ENCODE assay signal across 8 cellular contexts in the genomic region with DNA sequence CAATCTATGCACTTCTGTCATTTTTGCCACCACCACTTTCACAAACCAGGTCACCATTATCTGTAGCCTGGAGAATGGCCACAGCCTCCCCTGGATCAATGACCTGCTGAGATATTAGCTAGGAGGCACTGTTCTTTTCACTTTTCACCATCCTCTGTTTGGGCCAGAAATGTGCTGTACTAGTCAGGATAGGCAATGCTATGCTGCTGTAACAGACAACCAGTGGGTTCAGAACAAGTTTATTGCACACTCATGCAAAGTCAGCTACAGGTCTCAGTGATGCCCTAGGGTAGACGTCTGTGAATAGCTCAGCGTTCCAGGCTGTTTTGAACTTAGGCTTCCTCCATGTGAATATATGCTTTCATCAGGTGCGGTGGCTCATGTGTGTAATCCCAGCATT.
"Had no signal": no experiment of that assay in that cellular context is flagged by ENCODE, and none has a peak within 500 bp of the region (broad histone marks: within the 10 kb centered on the region; RNA-seq: fewer than 3 reads in every experiment).

No MANE protein-coding gene starts in this region.

- ATAC-seq: GM12878 had no signal

- H3K4me3 ChIP-seq: GM12878 had no signal

- DNase-seq: GDM1, GF-D8 had no signal

- FAIRE-seq: G401.6, GM12878, GM12891, GM12892, GM18507, GM19239 had no signal
